ENCODE assay signal across 8 cellular contexts in genomic region chr5:119267958-119268386, GRCh38.
A peak's percentile ranks its signal among the peaks of the same experiment; 100 is the strongest.
DNase-seq lines count a peak whose midpoint lies in the region; ATAC-seq, FAIRE-seq and TF ChIP-seq lines count a peak whose summit lies in the region.

No MANE protein-coding gene starts in this region.

- WGBS in GM12878 (ENCODE audit: insufficient coverage, insufficient replicate concordance, low lambda C conversion rate, missing lambda C conversion rate): 2% methylated on average over 18 of the region's 18 CpGs

- peak; percentile 46; the same call in 1 of the 2 replicates for TF ChIP-seq RAD21 in GM12878 (IDR thresholded peaks at IDR 0.05; ENCODE audit: insufficient read depth, low read depth, low read length)

- in situ Hi-C loops in GM13976 (cut with MboI; ENCODE audit: low sequenced_read_pairs, unreplicated experiment): no loop called here
- in situ Hi-C loops in GM12878 (cut with MboI): no loop called here

- H3K27me3 ChIP-seq in GM12878 (replicated peaks in 1 of 2; ENCODE audit: control insufficient read depth in 2 of 2, insufficient read depth in 2 of 2, low read length in 1 of 2): no peaks in the 10 kb centered on the region

- TF ChIP-seq EP300 in GM12878 (IDR thresholded peaks at IDR 0.05; ENCODE audit: borderline replicate concordance in 1 of 2, control insufficient read depth in 1 of 2, low read depth in 2 of 2, low read length in 2 of 2): no peak

- SMC1A ChIA-PET in GM12878 (lab: Charles Lee; ENCODE audit: uncharacterized antibody, unreplicated experiment): interaction anchor here (0.6 to 14.5 kb wide), 23 partner anchors 12 to 644 kb away, joined by 3 to 175 read pairs (median 4); partner anchors contain the start of gene DTWD2

- peak; percentile 71 for ATAC-seq in HG02885 (IDR thresholded peaks at IDR 0.05; ENCODE audit: poor library complexity, unreplicated experiment)
- ATAC-seq in GM12878: peak; percentile 81

- H3K27ac ChIP-seq in GM12878 (ENCODE audit: control insufficient read depth, insufficient read depth): peak overlapping the region; percentile 90

- RAD21 ChIA-PET in GM12878 (lab: Charles Lee; ENCODE audit: unreplicated experiment): interaction anchor here (0.6 to 2.6 kb wide), 23 partner anchors 10 to 246 kb away, joined by 3 to 27 read pairs (median 7); no protein-coding TSS in a partner anchor

- peak overlapping the region; percentile 77 for H3K9ac ChIP-seq in GM12878 (ENCODE audit: control insufficient read depth, insufficient read depth, low read length)

- TF ChIP-seq CTCF in GM13976 (IDR thresholded peaks at IDR 0.05; ENCODE audit: borderline replicate concordance, control extremely low read depth, extremely low read depth, insufficient read depth, missing control alignments) (peak; percentile 67), GM12878 (IDR thresholded peaks at IDR 0.05 in 2 of 3, conservative IDR thresholded peaks at IDR 0.05 in 1 of 3; ENCODE audit: control insufficient read depth in 2 of 3, extremely low read depth in 1 of 3, insufficient read depth in 1 of 3, low read depth in 3 of 3, low read length in 3 of 3) (peak; percentile 63 to 80 (median 68))

- no peaks in the 10 kb centered on the region for H4K20me1 ChIP-seq in GM12878 (ENCODE audit: control insufficient read depth, insufficient read depth)

- TSS peak; percentile 94 for BruUV-seq in GM12878 (replicated peaks; lab: Mats Ljungman, UMichigan)

- TF ChIP-seq POLR2A in GM12878 (IDR thresholded peaks at IDR 0.05; ENCODE audit: low read depth, low read length): no peak

- peaks cover 48% of the 10 kb centered on the region for H3K79me2 ChIP-seq in GM12878 (ENCODE audit: control insufficient read depth, insufficient read depth, low read length)

- peak overlapping the region; percentile 61 for H3K4me2 ChIP-seq in GM12878 (ENCODE audit: control insufficient read depth, insufficient read depth)

- POLR2A ChIA-PET in GM12878 (lab: Charles Lee): interaction anchor here (0.6 to 2.5 kb wide), 16 partner anchors 9 to 547 kb away, joined by 3 to 13 read pairs (median 6); partner anchors contain the start of gene DMXL1

- DNase-seq in GM13976 (ENCODE audit: low spot score) (peak; percentile 85), NCI-H1694 (lab: John Stamatoyannopoulos, UW) (peak; percentile 65), T1000 (lab: John Stamatoyannopoulos, UW) (peak; percentile 80), GM12878 (ENCODE audit: low read depth, low spot score) (peak; percentile 81), hippocampal formation (lab: John Stamatoyannopoulos, UW) (peak; percentile 82 to 83), renal cortical epithelial cell (ENCODE audit: low read depth) (peak; percentile 95), OCI-M2 (lab: John Stamatoyannopoulos, UW; ENCODE audit: unreplicated experiment) (no peak)

- no peaks in the 10 kb centered on the region; the same call in 2 of the 3 replicates for H3K9me3 ChIP-seq in GM12878 (replicated peaks; ENCODE audit: control insufficient read depth, insufficient read depth, low read length)

- peak overlapping the region; percentile 99 for H3K4me3 ChIP-seq in GM12878

- H2AFZ ChIP-seq in GM12878 (ENCODE audit: control insufficient read depth, low read depth, low read length): peak overlapping the region; percentile 93

- no peaks in the 10 kb centered on the region for H3K36me3 ChIP-seq in GM12878 (ENCODE audit: control insufficient read depth in 2 of 2, insufficient read depth in 2 of 2, low read length in 1 of 2)

- intact Hi-C loops in GM12878 (cut with micrococcal nuclease; ENCODE audit: unreplicated experiment): loop anchor here (1.0 to 10.0 kb wide), 7 partner anchors 21 to 477 kb away; partner anchors contain the start of gene DTWD2

- peaks cover 13% of the 10 kb centered on the region for H3K4me1 ChIP-seq in GM12878 (ENCODE audit: control insufficient read depth, insufficient read depth, low read length)

- CTCF ChIA-PET in GM12878 (lab: Yijun Ruan, JAX): interaction anchor here (0.9 to 2.7 kb wide), 26 partner anchors 9 to 280 kb away, joined by 3 to 30 read pairs (median 5); partner anchors contain the start of gene DTWD2

- FAIRE-seq in GM12878 (lab: Jason Lieb, UNC): peak; percentile 7

TF ChIP-seq in GM12878, 131 proteins besides CTCF, POLR2A, EP300 and RAD21 (continues in another document):
- TF ChIP-seq CREB1 (IDR thresholded peaks at IDR 0.05; ENCODE audit: low read depth) (peak; percentile 93), POU2F2 (IDR thresholded peaks at IDR 0.05; ENCODE audit: borderline replicate concordance, low read depth, low read length) (0 out of 3 replicates have a peak, but pooled peaks have one; percentile 6), ZNF207 (IDR thresholded peaks at IDR 0.05; ENCODE audit: borderline replicate concordance) (0 out of 2 replicates have a peak, but pooled peaks have one; percentile 49), BHLHE40 (IDR thresholded peaks at IDR 0.05; ENCODE audit: borderline replicate concordance in 1 of 2, low read depth in 2 of 2, low read length in 1 of 2) (peak in 1 of 2 experiments; percentile 73; a peak in 3 of 4 replicates), SMC3 (IDR thresholded peaks at IDR 0.05; ENCODE audit: borderline replicate concordance, low read length) (peak; percentile 30; the same call in 1 of the 2 replicates), SIX5 (IDR thresholded peaks at IDR 0.05; ENCODE audit: low read depth, low read length, severe bottlenecking) (no peak), RFX5 (IDR thresholded peaks at IDR 0.05; ENCODE audit: low read depth, low read length) (peak; percentile 99), IKZF2 (IDR thresholded peaks at IDR 0.05) (peak; percentile 20 to 42; a peak in 2 of 4 replicates), ATF7 (IDR thresholded peaks at IDR 0.05; ENCODE audit: low read depth) (0 out of 2 replicates have a peak, but pooled peaks have one; percentile 16), NKRF (conservative IDR thresholded peaks at IDR 0.05) (peak; percentile 41; the same call in 1 of the 2 replicates), CEBPB (IDR thresholded peaks at IDR 0.05; ENCODE audit: borderline replicate concordance in 1 of 2, low read depth in 2 of 2, low read length in 2 of 2) (peak in 1 of 2 experiments; percentile 81; a peak in 1 of 4 replicates), ZNF384 (IDR thresholded peaks at IDR 0.05; ENCODE audit: borderline replicate concordance, low read depth, low read length) (no peak), SMARCA5 (IDR thresholded peaks at IDR 0.05) (peak; percentile 42; the same call in 1 of the 2 replicates), SPI1 (IDR thresholded peaks at IDR 0.05; ENCODE audit: borderline replicate concordance, insufficient read depth, low read depth, low read length) (peak; percentile 25; the same call in 1 of the 2 replicates), CREM (IDR thresholded peaks at IDR 0.05; ENCODE audit: low read depth) (peak; percentile 93), LARP7 (IDR thresholded peaks at IDR 0.05) (peak; percentile 27; the same call in 1 of the 2 replicates), SREBF1 (IDR thresholded peaks at IDR 0.05; ENCODE audit: low read length) (no peak), CBX3 (IDR thresholded peaks at IDR 0.05; ENCODE audit: borderline replicate concordance, low read depth) (no peak), CBFB (IDR thresholded peaks at IDR 0.05; ENCODE audit: low read depth) (no peak), YY1 (IDR thresholded peaks at IDR 0.05; ENCODE audit: low read depth, low read length) (0 out of 2 replicates have a peak, but pooled peaks have one; percentile 15), TCF3 (IDR thresholded peaks at IDR 0.05; ENCODE audit: borderline replicate concordance, insufficient read depth, low read depth, low read length) (no peak)
